6 cellular contexts compared by ENCODE assay signal in genomic region chr10:97633921-97634320, GRCh38. TPM values are rescaled to one million over a fixed set of nuclear protein-coding genes. Genes with fewer than 3 reads are reported as not detected.
DNase-seq lines count a peak whose midpoint lies in the region; ATAC-seq and TF ChIP-seq lines count a peak whose summit lies in the region.

No MANE protein-coding gene starts in this region.

- H3K27ac ChIP-seq in substantia nigra (ENCODE audit: low read depth, low read length, poor library complexity, severe bottlenecking) = peak overlapping the region; percentile 72

- TF ChIP-seq CTCF in fibroblast of villous mesenchyme (IDR thresholded peaks at IDR 0.05; ENCODE audit: insufficient read depth, low read depth, low read length) = peak; percentile 11

- H3K4me3 ChIP-seq in fibroblast of villous mesenchyme (ENCODE audit: low read depth, low read length) = peak overlapping the region; percentile 82

- no peak for ATAC-seq in HG03439 (IDR thresholded peaks at IDR 0.05; ENCODE audit: unreplicated experiment)

- peak; percentile 85 for DNase-seq in DMS53 treated with DMSO at 0.1 percent for 48 hours (lab: John Stamatoyannopoulos, UW; ENCODE audit: unreplicated experiment)
- peak; percentile 17 for DNase-seq in RPMI7951 (ENCODE audit: low read depth)
- DNase-seq in fibroblast of villous mesenchyme (ENCODE audit: low read depth) = no peak
- peak in 1 of 49 donors; percentile 12 for DNase-seq in substantia nigra (lab: John Stamatoyannopoulos, UW)
- no peak for DNase-seq in amniotic stem cell (lab: John Stamatoyannopoulos, UW)

RNA-seq across cellular contexts. Expression of gene MORN4, which starts 0.6 kb away (rescaled TPM):
- 2.2 and 3.7 TPM in 2 replicates for total RNA-seq in RPMI7951 (2014; rRNA removed; shearing (Covaris generic))
- total RNA-seq in fibroblast of villous mesenchyme = 4.2 and 5.6 TPM in 2 replicates

RNA-seq across cellular contexts. Expression of gene PI4K2A, which starts 6.5 kb away (rescaled TPM):
- total RNA-seq in RPMI7951 (2014; rRNA removed; shearing (Covaris generic)) = 10.4 and 10.6 TPM in 2 replicates
- 22.5 and 25.0 TPM in 2 replicates for total RNA-seq in fibroblast of villous mesenchyme

RNA-seq across cellular contexts. Expression of gene C10orf62, which starts 44.4 kb away (rescaled TPM):
- total RNA-seq in RPMI7951 (2014; rRNA removed; shearing (Covaris generic)) = 0.10 TPM in 1 of 2 replicates, not detected in the other
- not detected in 2 replicates for total RNA-seq in fibroblast of villous mesenchyme

RNA-seq across cellular contexts. Expression of gene HOGA1, which starts 49.7 kb away (rescaled TPM):
- total RNA-seq in RPMI7951 (2014; rRNA removed; shearing (Covaris generic)) = 0.24 and 0.78 TPM in 2 replicates
- 0.32 and 0.86 TPM in 2 replicates for total RNA-seq in fibroblast of villous mesenchyme

RNA-seq across cellular contexts. Expression of gene AVPI1, which starts 53.1 kb away (rescaled TPM):
- total RNA-seq in RPMI7951 (2014; rRNA removed; shearing (Covaris generic)) = 7.6 and 13.2 TPM in 2 replicates
- total RNA-seq in fibroblast of villous mesenchyme = 12.5 and 19.6 TPM in 2 replicates

Comparison
In these comparisons a context has a peak if more than half of its experiments do, and no peak if none do; other contexts are left out.
1. DNase-seq: peak in DMS53 treated with DMSO at 0.1 percent for 48 hours (single experiment) and RPMI7951 (single experiment); none in fibroblast of villous mesenchyme (single experiment) and amniotic stem cell (single experiment).